ENCODE assay signal across 18 cellular contexts in genomic region chr3:197404754-197405153, GRCh38.
A peak's percentile ranks its signal among the peaks of the same experiment; 100 is the strongest.
DNase-seq lines count a peak whose midpoint lies in the region; ATAC-seq, FAIRE-seq and TF ChIP-seq lines count a peak whose summit lies in the region.
"Had no signal": no experiment of that assay in that cellular context is flagged by ENCODE, and none has a peak within 500 bp of the region (broad histone marks: within the 10 kb centered on the region; RNA-seq: fewer than 3 reads in every experiment).

No MANE protein-coding gene starts in this region.

- H3K27me3 ChIP-seq in foreskin keratinocyte: no peaks in the 10 kb centered on the region
- H3K27me3 ChIP-seq: BLaER1 had no signal

- H3K9me3 ChIP-seq in kidney (ENCODE audit: control insufficient read depth in 1 of 2, low read length in 2 of 2): no peaks in the 10 kb centered on the region
- H3K9me3 ChIP-seq: A549, Caco-2 had no signal

- H3K27me3 Mint-ChIP-seq in nephron progenitor cell (ENCODE audit: low read depth, poor library complexity): no peaks in the 10 kb centered on the region

- TF ChIP-seq CTCF in nephron progenitor cell (IDR thresholded peaks at IDR 0.05): no peak
- no peak for TF ChIP-seq CTCF in kidney (IDR thresholded peaks at IDR 0.05; ENCODE audit: borderline replicate concordance, extremely low read depth, insufficient read depth)
- no peak for TF ChIP-seq CTCF in foreskin keratinocyte (conservative IDR thresholded peaks at IDR 0.05)

- H3K4me1 ChIP-seq in kidney (ENCODE audit: control insufficient read depth in 1 of 2, insufficient read depth in 1 of 2, low read depth in 1 of 2, low read length in 2 of 2) (no peaks in the 10 kb centered on the region), foreskin keratinocyte (no peaks in the 10 kb centered on the region)
- H3K4me1 ChIP-seq: A549 had no signal

- ATAC-seq in GM18907 (IDR thresholded peaks at IDR 0.05; ENCODE audit: unreplicated experiment) (no peak), foreskin keratinocyte (no peak)
- ATAC-seq: A549 had no signal

- peak overlapping the region; percentile 66 for H3K27ac Mint-ChIP-seq in nephron progenitor cell
- H3K27ac Mint-ChIP-seq: CD8-positive, alpha-beta memory T cell; HFFc6 had no signal

- H3K4me3 ChIP-seq in kidney (ENCODE audit: low read length in 2 of 2): no peak overlapping the region
- H3K4me3 ChIP-seq: A549, BLaER1 had no signal

- peaks cover 12% of the 10 kb centered on the region for H3K9me3 Mint-ChIP-seq in nephron progenitor cell

- DNase-seq in AG08395 (ENCODE audit: low spot score) (peak; percentile 1), AG20443 (ENCODE audit: low spot score) (peak; percentile 3), cerebellum (ENCODE audit: low spot score) (peak; percentile 0), nephron progenitor cell (no peak), kidney (no peak), NCI-H2081 treated with DMSO at 0.1 percent for 48 hours (lab: John Stamatoyannopoulos, UW) (no peak), foreskin keratinocyte (no peak)
- DNase-seq: AML-193; Caco-2; CD8-positive, alpha-beta memory T cell; DMS53; GF-D8; HCEC 1CT; HFFc6 had no signal

- no peak overlapping the region for H3K4me3 Mint-ChIP-seq in nephron progenitor cell
- H3K4me3 Mint-ChIP-seq: CD8-positive, alpha-beta memory T cell; HFFc6 had no signal

- H3K4me1 Mint-ChIP-seq in nephron progenitor cell: peaks cover 67% of the 10 kb centered on the region
- H3K4me1 Mint-ChIP-seq: CD8-positive, alpha-beta memory T cell had no signal

- intact Hi-C loops in kidney (cut with DNase I): no loop called here

- H3K36me3 Mint-ChIP-seq in nephron progenitor cell (ENCODE audit: low read depth): peaks cover 2% of the 10 kb centered on the region
- H3K36me3 Mint-ChIP-seq: CD8-positive, alpha-beta memory T cell had no signal

- H3K9ac ChIP-seq in kidney (ENCODE audit: low read length in 2 of 2): no peak overlapping the region
- H3K9ac ChIP-seq: BLaER1 had no signal

- H3K36me3 ChIP-seq in kidney (ENCODE audit: control insufficient read depth in 1 of 2, insufficient read depth in 2 of 2, low read length in 2 of 2): no peaks in the 10 kb centered on the region
- H3K36me3 ChIP-seq: BLaER1 had no signal

- H3K27ac ChIP-seq in kidney (ENCODE audit: low read depth in 2 of 2, low read length in 2 of 2): no peak overlapping the region
- H3K27ac ChIP-seq in foreskin keratinocyte: no peak overlapping the region
- H3K27ac ChIP-seq: A549, BLaER1 had no signal

- no peak for FAIRE-seq in kidney (lab: Jason Lieb, UNC)
- FAIRE-seq: A549, H1 had no signal

Comparison
In these comparisons a context has a peak if more than half of its experiments do, and no peak if none do; other contexts are left out.
1. DNase-seq: peak in AG08395 (single experiment), AG20443 (single experiment) and cerebellum (single experiment); none in nephron progenitor cell (single experiment), kidney (single experiment), NCI-H2081 treated with DMSO at 0.1 percent for 48 hours (single experiment) and foreskin keratinocyte (0 of 2).